13 cellular contexts compared by ENCODE assay signal in the genomic region with DNA sequence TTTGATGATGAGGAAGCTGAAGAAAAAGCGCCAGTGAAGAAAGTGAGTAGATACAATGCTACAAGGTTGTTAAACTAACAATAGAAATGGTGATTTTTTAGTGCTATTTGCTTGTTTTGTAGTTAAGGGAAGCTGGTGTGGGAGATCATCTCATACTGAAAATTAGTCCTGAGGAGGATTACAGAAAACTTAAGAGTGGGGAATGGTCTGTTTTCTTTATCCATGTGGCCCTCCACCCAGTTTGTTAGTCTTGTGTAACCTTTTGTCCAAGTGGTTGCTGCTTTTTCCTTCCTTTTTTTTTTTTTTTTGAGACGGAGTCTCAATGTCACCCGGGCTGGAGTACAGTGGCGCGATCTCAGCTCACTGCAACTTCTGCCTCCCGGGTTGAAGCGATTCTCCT. TPM values are rescaled to one million over a fixed set of nuclear protein-coding genes. Genes with fewer than 3 reads are reported as not detected.
"Had no signal": no experiment of that assay in that cellular context is flagged by ENCODE, and none has a peak within 500 bp of the region (broad histone marks: within the 10 kb centered on the region; RNA-seq: fewer than 3 reads in every experiment).

No MANE protein-coding gene starts in this region.

- ATAC-seq: body of pancreas, left ventricle myocardium superior had no signal

- DNase-seq: activated naive CD4-positive, alpha-beta T cell; amniotic stem cell; body of pancreas; central memory CD4-positive, alpha-beta T cell; effector memory CD4-positive, alpha-beta T cell; hippocampal formation; left ventricle myocardium superior; mesendoderm; ovary; retina had no signal

- H3K4me1 ChIP-seq: body of pancreas had no signal

- H3K36me3 ChIP-seq: ovary had no signal

- H3K9me3 ChIP-seq: body of pancreas, ovary, tibial nerve had no signal

- H3K4me3 ChIP-seq: body of pancreas, ovary, tibial nerve had no signal

- H3K27ac ChIP-seq: body of pancreas, ovary, tibial nerve had no signal

- H3K27me3 ChIP-seq: body of pancreas, ovary, tibial nerve had no signal

RNA-seq across cellular contexts. Expression of gene FGF18, which starts 19.3 kb away (rescaled TPM):
- total RNA-seq: body of pancreas, glomerular endothelial cell, kidney epithelial cell had no signal
